Comparison of ENCODE assay signal across 23 cellular contexts in the genomic region with DNA sequence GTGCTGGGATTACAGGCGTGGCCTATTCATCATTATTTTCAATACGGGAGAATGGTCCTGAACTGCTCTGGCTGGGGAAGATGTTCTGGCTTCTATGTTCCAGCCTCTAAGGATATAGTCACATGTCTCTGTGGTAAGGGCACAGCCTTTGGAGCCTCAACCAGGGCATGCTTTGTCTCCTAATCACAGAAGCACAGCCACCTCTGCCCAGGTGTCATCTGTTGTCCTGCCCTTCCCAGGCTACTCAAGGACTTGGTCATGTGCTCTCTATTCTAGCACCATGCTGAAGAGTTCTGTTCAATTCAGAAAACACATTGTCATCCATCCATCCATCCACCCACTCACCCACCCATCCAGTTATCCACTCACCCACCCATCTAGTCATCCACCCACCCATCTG.
"Had no signal": no experiment of that assay in that cellular context is flagged by ENCODE, and none has a peak within 500 bp of the region (broad histone marks: within the 10 kb centered on the region; RNA-seq: fewer than 3 reads in every experiment).

No MANE protein-coding gene starts in this region.

- H3K9me3 ChIP-seq: prostate gland, SK-N-SH had no signal

- H3K4me1 Mint-ChIP-seq: activated CD4-positive, alpha-beta T cell treated with anti-CD3 and anti-CD28 coated beads, Interleukin-2, amount 10 ng/mL, durations not matched to agents 24 days and 14 days; brain; neural progenitor cell had no signal

- H3K9me3 Mint-ChIP-seq: type B pancreatic cell had no signal

- H3K27ac ChIP-seq: coronary artery, heart right ventricle, neural progenitor cell, prostate gland, right atrium auricular region, skin epidermis, stomach had no signal

- H3K27me3 Mint-ChIP-seq: activated CD4-positive, alpha-beta T cell treated with anti-CD3 and anti-CD28 coated beads, Interleukin-2, amount 10 ng/mL, durations not matched to agents 24 days and 14 days; activated naive CD8-positive, alpha-beta T cell; brain; central memory CD8-positive, alpha-beta T cell; naive thymus-derived CD4-positive, alpha-beta T cell; type B pancreatic cell had no signal

- H3K4me3 Mint-ChIP-seq: activated CD4-positive, alpha-beta T cell treated with anti-CD3 and anti-CD28 coated beads, Interleukin-2, amount 10 ng/mL, durations not matched to agents 24 days and 14 days; activated CD8-positive, alpha-beta T cell treated with anti-CD3 and anti-CD28 coated beads, Interleukin-2, amount 10 ng/mL, durations not matched to agents 7 days and 5 days; activated naive CD8-positive, alpha-beta T cell; brain; central memory CD8-positive, alpha-beta T cell; naive thymus-derived CD4-positive, alpha-beta T cell; neural progenitor cell; type B pancreatic cell had no signal

- ATAC-seq: activated CD8-positive, alpha-beta T cell treated with anti-CD3 and anti-CD28 coated beads, Interleukin-2, amount 10 ng/mL, durations not matched to agents 7 days and 5 days; esophagus mucosa; heart right ventricle; naive thymus-derived CD4-positive, alpha-beta T cell had no signal

- H3K4me3 ChIP-seq: coronary artery, heart right ventricle, neural progenitor cell, prostate gland, right atrium auricular region, skin epidermis, stomach had no signal

- DNase-seq: activated CD4-positive, alpha-beta T cell treated with anti-CD3 and anti-CD28 coated beads, Interleukin-2, amount 10 ng/mL, durations not matched to agents 24 days and 14 days; activated CD4-positive, CD25-positive, alpha-beta regulatory T cell; activated CD8-positive, alpha-beta memory T cell treated with anti-CD3 and anti-CD28 coated beads, Interleukin-2, amount 50 U/mL, for 48 hours; activated CD8-positive, alpha-beta T cell treated with anti-CD3 and anti-CD28 coated beads, Interleukin-2, amount 10 ng/mL, durations not matched to agents 7 days and 5 days; amygdala; heart right ventricle; kidney glomerular epithelial cell; mesendoderm; naive thymus-derived CD4-positive, alpha-beta T cell; SK-N-SH; stimulated activated CD4-positive, alpha-beta T cell treated with anti-CD3 and anti-CD28 coated beads, Interleukin-15, amount 100 ng/mL, for 24 hours; stimulated activated CD4-positive, alpha-beta T cell treated with anti-CD3 and anti-CD28 coated beads, Interleukin-2, amount 100 ng/mL, for 48 hours; stomach had no signal

- H3K27ac Mint-ChIP-seq: activated CD4-positive, alpha-beta T cell treated with anti-CD3 and anti-CD28 coated beads, Interleukin-2, amount 10 ng/mL, durations not matched to agents 24 days and 14 days; activated CD8-positive, alpha-beta T cell treated with anti-CD3 and anti-CD28 coated beads, Interleukin-2, amount 10 ng/mL, durations not matched to agents 7 days and 5 days; activated naive CD8-positive, alpha-beta T cell; brain; naive thymus-derived CD4-positive, alpha-beta T cell; neural progenitor cell; type B pancreatic cell had no signal

- H3K4me1 ChIP-seq: heart right ventricle, prostate gland, right atrium auricular region had no signal

- H3K27me3 ChIP-seq: heart right ventricle, neural progenitor cell, right atrium auricular region, stomach had no signal
